7 cellular contexts compared by ENCODE assay signal in the genomic region with DNA sequence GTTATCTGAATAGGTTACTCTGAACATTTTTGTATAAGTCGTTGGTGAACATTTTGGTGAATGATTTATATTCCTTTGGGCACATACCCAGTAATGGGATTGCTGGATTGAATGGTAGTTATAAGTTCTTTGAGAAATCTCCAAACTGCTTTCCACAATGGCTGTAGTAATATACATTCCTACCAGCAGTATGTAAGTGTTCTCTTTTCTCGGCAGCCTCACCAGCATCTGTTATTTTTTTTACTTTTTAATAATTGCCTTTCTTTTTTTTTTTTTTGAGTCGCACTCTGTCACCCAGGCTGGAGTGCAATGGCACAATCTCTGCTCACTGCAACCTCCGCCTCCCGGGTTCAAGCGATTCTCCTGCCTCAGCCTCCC.
DNase-seq lines count a peak whose midpoint lies in the region; TF ChIP-seq lines count a peak whose summit lies in the region.
"Not testable (repeated sequence)": the region's sequence is repeated elsewhere in the genome, so short reads cannot be mapped to it uniquely, and the experiment has no call there.

No MANE protein-coding gene starts in this region.

- WGBS in smooth muscle cell (ENCODE audit: low lambda C conversion rate), result 92% methylated on average over 6 of the region's 6 CpGs

- H3K9ac ChIP-seq in ES-I3 (ENCODE audit: low read depth, low read length), result peak overlapping the region; percentile 81; the same call in 1 of the 2 replicates
- not testable (repeated sequence) for H3K9ac ChIP-seq in HUES6 (ENCODE audit: low read length); iPS-20b (ENCODE audit: low read depth, low read length); smooth muscle cell (ENCODE audit: low read depth)

- not testable (repeated sequence) for H4K20me1 ChIP-seq in smooth muscle cell (ENCODE audit: low read depth)

- H3K27ac Mint-ChIP-seq in chondrocyte (ENCODE audit: unreplicated experiment), result not testable (repeated sequence)

- not testable (repeated sequence) for H3K4me3 Mint-ChIP-seq in chondrocyte (ENCODE audit: unreplicated experiment)

- H3K4me1 ChIP-seq in ES-I3 (ENCODE audit: insufficient read depth, low read length); HUES6 (ENCODE audit: control insufficient read depth, insufficient read depth, low read length); iPS-20b (ENCODE audit: insufficient read depth, low read length); smooth muscle cell (ENCODE audit: low read depth): not testable (repeated sequence)

- not testable (repeated sequence) for H3K36me3 ChIP-seq in ES-I3 (ENCODE audit: insufficient read depth, low read length); HUES6 (ENCODE audit: control insufficient read depth, insufficient read depth, low read length); iPS-20b (ENCODE audit: insufficient read depth, low read depth, low read length); smooth muscle cell (ENCODE audit: low read depth)

- peak; percentile 30 for TF ChIP-seq CTCF in chondrocyte (IDR thresholded peaks at IDR 0.05)
- not testable (repeated sequence) for TF ChIP-seq CTCF in smooth muscle cell (IDR thresholded peaks at IDR 0.05; ENCODE audit: borderline replicate concordance, insufficient read depth, poor library complexity, severe bottlenecking)

- H2AFZ ChIP-seq in smooth muscle cell (ENCODE audit: low read depth), result not testable (repeated sequence)

- peaks cover 24% of the 10 kb centered on the region for H3K9me3 Mint-ChIP-seq in chondrocyte (ENCODE audit: low read depth)

- not testable (repeated sequence) for H3K9me3 ChIP-seq in ES-I3 (ENCODE audit: control insufficient read depth, insufficient read depth, low read length); HUES6 (ENCODE audit: control insufficient read depth, insufficient read depth, low read depth, low read length); iPS-20b (ENCODE audit: insufficient read depth, low read depth, low read length); smooth muscle cell (replicated peaks; ENCODE audit: low read depth)

- H3K79me2 ChIP-seq in smooth muscle cell (ENCODE audit: low read depth), result not testable (repeated sequence)

- not testable (repeated sequence) for H3K4me1 Mint-ChIP-seq in chondrocyte (ENCODE audit: low read depth)

- not testable (repeated sequence) for H3K27me3 Mint-ChIP-seq in chondrocyte (ENCODE audit: low read depth)

- H3K36me3 Mint-ChIP-seq in chondrocyte (ENCODE audit: low read depth), result not testable (repeated sequence)

- H3K27ac ChIP-seq in HUES6 (ENCODE audit: low read depth, low read length); iPS-20b (ENCODE audit: low read length); smooth muscle cell (ENCODE audit: low read depth): not testable (repeated sequence)

- DNase-seq in NCI-H510A treated with DMSO at 0.1 percent for 48 hours (lab: John Stamatoyannopoulos, UW) (peak; percentile 20), SW480 (ENCODE audit: low spot score) (peak; percentile 1)
- DNase-seq in chondrocyte (ENCODE audit: low spot score); smooth muscle cell (lab: John Stamatoyannopoulos, UW; ENCODE audit: unreplicated experiment): not testable (repeated sequence)

- H3F3A ChIP-seq in smooth muscle cell (ENCODE audit: low read depth), result not testable (repeated sequence)

- H3K4me3 ChIP-seq in HUES6 (ENCODE audit: low read depth, low read length) (peak overlapping the region; percentile 54; the same call in 1 of the 2 replicates), iPS-20b (ENCODE audit: low read length) (peak overlapping the region; percentile 41; the same call in 1 of the 2 replicates), smooth muscle cell (peak overlapping the region; percentile 41)

- H3K27me3 ChIP-seq in HUES6 (ENCODE audit: control insufficient read depth, insufficient read depth, low read length); iPS-20b (ENCODE audit: insufficient read depth, low read length); smooth muscle cell (ENCODE audit: low read depth): not testable (repeated sequence)

- peak overlapping the region; percentile 63 for H3K4me2 ChIP-seq in smooth muscle cell
